Comparison of ENCODE assay signal across 28 cellular contexts in genomic region chr1:42040159-42040558, GRCh38.
"Had no signal": no experiment of that assay in that cellular context is flagged by ENCODE, and none has a peak within 500 bp of the region (broad histone marks: within the 10 kb centered on the region; RNA-seq: fewer than 3 reads in every experiment).

No MANE protein-coding gene starts in this region.

- H3K36me3 ChIP-seq: cardiac muscle cell, WERI-Rb-1 had no signal

- DNase-seq: activated B cell treated with CpG ODN at 0.5 μM for 24 hours; activated CD4-positive, alpha-beta T cell treated with anti-CD3 and anti-CD28 coated beads for 48 hours; activated CD4-positive, alpha-beta T cell treated with anti-CD3 and anti-CD28 coated beads, Interleukin-2, amount 50 U/mL, for 1 hour; activated CD4-positive, alpha-beta T cell treated with anti-CD3 and anti-CD28 coated beads, Interleukin-2, amount 50 U/mL, for 48 hours; activated CD8-positive, alpha-beta memory T cell treated with anti-CD3 and anti-CD28 coated beads for 24 hours; activated CD8-positive, alpha-beta T cell treated with anti-CD3 and anti-CD28 coated beads for 36 hours; activated effector memory CD4-positive, alpha-beta T cell treated with Interleukin-2 at 50 U/mL for 16 hours; activated gamma-delta T cell treated with Interleukin-2 at 50 U/mL for 16 hours; activated naive CD4-positive, alpha-beta T cell treated with anti-CD3 and anti-CD28 coated beads, Interleukin-2, amount 50 U/mL, for 16 hours; activated naive CD4-positive, alpha-beta T cell treated with Interleukin-2 at 50 U/mL for 16 hours; activated T-cell treated with anti-CD3 and anti-CD28 coated beads, Interleukin-2, amount 50 U/mL, for 4 hours; amniotic stem cell; anterior cingulate cortex; dorsolateral prefrontal cortex; effector memory CD4-positive, alpha-beta T cell; endodermal cell; foreskin fibroblast; head of caudate nucleus; T-helper 17 cell; T1000; WERI-Rb-1 had no signal

- H3K4me3 ChIP-seq: cardiac muscle cell, coronary artery, dorsolateral prefrontal cortex had no signal

- FAIRE-seq: astrocyte, frontal cortex had no signal

- H3K27me3 ChIP-seq: dorsolateral prefrontal cortex had no signal

- H3K27ac ChIP-seq: cardiac muscle cell, coronary artery, dorsolateral prefrontal cortex, WERI-Rb-1 had no signal

- ATAC-seq: activated CD4-positive, CD25-positive, alpha-beta regulatory T cell treated with anti-CD3 and anti-CD28 coated beads, Interleukin-2, amount 50 U/mL, for 24 hours; activated CD8-positive, alpha-beta T cell treated with anti-CD3 and anti-CD28 coated beads for 36 hours; activated T-cell treated with anti-CD3 and anti-CD28 coated beads, Interleukin-2, amount 50 U/mL, for 4 hours; activated T-helper 17 cell treated with anti-CD3 and anti-CD28 coated beads, Interleukin-2, amount 50 U/mL, for 72 hours; esophagus mucosa; T-helper 17 cell had no signal
